9 cellular contexts compared by ENCODE assay signal in the genomic region with DNA sequence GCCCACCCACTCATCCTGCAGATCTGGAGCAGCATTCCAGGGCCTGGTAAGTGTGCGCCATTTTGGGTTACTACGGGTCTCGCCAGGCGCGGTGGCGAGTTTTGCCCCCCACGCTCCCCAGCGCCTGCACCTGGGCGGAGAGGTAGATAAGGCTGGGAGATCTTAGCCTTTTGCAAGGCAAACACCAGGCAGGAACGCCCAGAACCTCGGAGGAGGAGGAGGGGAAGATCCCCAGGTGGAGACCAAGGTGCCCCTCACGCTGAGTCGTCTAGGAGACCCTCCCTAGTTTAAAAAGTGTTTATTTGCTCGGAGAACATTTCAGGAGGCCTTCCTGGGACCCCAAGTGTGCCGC. TPM values are rescaled to one million over a fixed set of nuclear protein-coding genes. Genes with fewer than 3 reads are reported as not detected.
DNase-seq lines count a peak whose midpoint lies in the region; ATAC-seq, FAIRE-seq and TF ChIP-seq lines count a peak whose summit lies in the region.
"Had no signal": no experiment of that assay in that cellular context is flagged by ENCODE, and none has a peak within 500 bp of the region (broad histone marks: within the 10 kb centered on the region; RNA-seq: fewer than 3 reads in every experiment).

No MANE protein-coding gene starts in this region.

- H3K36me3 ChIP-seq in CD4-positive, alpha-beta memory T cell (ENCODE audit: insufficient read depth, low read length): no peaks in the 10 kb centered on the region
- H3K36me3 ChIP-seq in PC-9 (ENCODE audit: low read depth): no peaks in the 10 kb centered on the region
- H3K36me3 ChIP-seq in pancreas: no peaks in the 10 kb centered on the region
- H3K36me3 ChIP-seq in mucosa of descending colon (ENCODE audit: low read depth): no peaks in the 10 kb centered on the region

- BruUV-seq in PC-9 (replicated peaks; lab: Mats Ljungman, UMichigan): no TSS peak

- peak overlapping the region; percentile 76; the same call in 1 of the 2 replicates for H2AFZ ChIP-seq in PC-9

- no peaks in the 10 kb centered on the region for H3K9me3 ChIP-seq in CD4-positive, alpha-beta memory T cell (ENCODE audit: control insufficient read depth in 1 of 2, low read length in 2 of 2)
- no peaks in the 10 kb centered on the region for H3K9me3 ChIP-seq in PC-9 (ENCODE audit: insufficient read depth, low read depth)
- no peaks in the 10 kb centered on the region for H3K9me3 ChIP-seq in pancreas
- H3K9me3 ChIP-seq in mucosa of descending colon: no peaks in the 10 kb centered on the region

- WGBS in pancreas, 2 donors: 10 to 13% methylated on average over 15 of the region's 15 CpGs

- peaks cover 27% of the 10 kb centered on the region for H3F3A ChIP-seq in PC-9 (ENCODE audit: insufficient read depth, low read depth)

- no peaks in the 10 kb centered on the region for H3K9me2 ChIP-seq in PC-9 (ENCODE audit: insufficient read depth)

- FAIRE-seq in pancreas (lab: Jason Lieb, UNC): no peak
- FAIRE-seq: TTC549 had no signal

- peaks cover 45% of the 10 kb centered on the region for H3K79me2 ChIP-seq in PC-9 (ENCODE audit: low read depth)

- H3K27ac ChIP-seq in CD4-positive, alpha-beta memory T cell (ENCODE audit: low read depth, low read length): no peak overlapping the region
- no peak overlapping the region for H3K27ac ChIP-seq in PC-9
- H3K27ac ChIP-seq in pancreas: peak overlapping the region; percentile 89 to 94 (median 92)

- peaks cover 18 to 21% of the 10 kb centered on the region in 2 donors for H3K27me3 Mint-ChIP-seq in CD4-positive, alpha-beta memory T cell

- peaks cover 7% of the 10 kb centered on the region for H3K27me3 ChIP-seq in CD4-positive, alpha-beta memory T cell (ENCODE audit: insufficient read depth, low read length)
- no peaks in the 10 kb centered on the region for H3K27me3 ChIP-seq in PC-9 (ENCODE audit: insufficient read depth, low read depth)
- no peaks in the 10 kb centered on the region for H3K27me3 ChIP-seq in pancreas

- H3K4me1 Mint-ChIP-seq in CD4-positive, alpha-beta memory T cell: peaks cover 5 to 15% (median 6%) of the 10 kb centered on the region in 4 donors

- H3K4me2 ChIP-seq in PC-9: peak overlapping the region; percentile 83

- no peak for DNase-seq in CD4-positive, alpha-beta memory T cell
- no peak for DNase-seq in PC-9
- no peak for DNase-seq in fibroblast of pulmonary artery (ENCODE audit: low read depth)
- DNase-seq in pancreas: peak in 3 of 6 donors; percentile 52 to 69 (median 64)
- DNase-seq in foreskin melanocyte: no peak
- no peak for DNase-seq in mucosa of descending colon
- DNase-seq in stimulated activated CD4-positive, alpha-beta T cell treated with anti-CD3 and anti-CD28 coated beads, Interleukin-4, amount 100 ng/mL, for 24 hours: no peak

- POLR2A ChIA-PET in CD4-positive, alpha-beta memory T cell (lab: Charles Lee; ENCODE audit: partially characterized antibody): no interaction called here
- POLR2A ChIA-PET in PC-9 (lab: Charles Lee; ENCODE audit: unreplicated experiment): no interaction called here

- CTCF ChIA-PET in CD4-positive, alpha-beta memory T cell (lab: Charles Lee; ENCODE audit: partially characterized antibody): interaction anchor here (2.5 kb wide), 1 partner anchor 405 kb away, joined by 21 read pairs; no protein-coding TSS in a partner anchor
- CTCF ChIA-PET in PC-9 (lab: Charles Lee): interaction anchor here (1.0 to 1.6 kb wide), 3 partner anchors 58 to 404 kb away, joined by 3 to 10 read pairs (median 7); no protein-coding TSS in a partner anchor

- H4K20me1 ChIP-seq in PC-9 (ENCODE audit: insufficient read depth): no peaks in the 10 kb centered on the region

- H3K4me3 Mint-ChIP-seq in CD4-positive, alpha-beta memory T cell: peak overlapping the region in 5 of 8 donors; percentile 62 to 87 (median 70)

- TF ChIP-seq CTCF in PC-9 (conservative IDR thresholded peaks at IDR 0.05): no peak
- no peak for TF ChIP-seq CTCF in fibroblast of pulmonary artery (IDR thresholded peaks at IDR 0.05; ENCODE audit: low read length, missing control alignments)
- TF ChIP-seq CTCF in pancreas (IDR thresholded peaks at IDR 0.05): no peak
- no peak for TF ChIP-seq CTCF in mucosa of descending colon (IDR thresholded peaks at IDR 0.05)

- intact Hi-C loops in CD4-positive, alpha-beta memory T cell (cut with micrococcal nuclease): loop anchor here (5.0 to 10.0 kb wide), 2 partner anchors 108 to 336 kb away; a partner anchor contains a TSS
- intact Hi-C loops in PC-9 (cut with micrococcal nuclease; ENCODE audit: unreplicated experiment) (loop anchor here (2.0 to 5.0 kb wide), 2 partner anchors 202 to 383 kb away; a partner anchor contains a TSS), pancreas (cut with DNase I) (loop anchor here in 1 of 3 donors (5.0 kb wide), 1 partner anchor 398 kb away; no protein-coding TSS in a partner anchor), mucosa of descending colon (cut with DNase I, micrococcal nuclease) (loop anchor here in 1 of 2 donors (10.0 kb wide), 1 partner anchor 396 kb away; no protein-coding TSS in a partner anchor)

- no peaks in the 10 kb centered on the region for H3K9me3 Mint-ChIP-seq in CD4-positive, alpha-beta memory T cell

- H3K4me3 ChIP-seq in CD4-positive, alpha-beta memory T cell (ENCODE audit: low read length in 2 of 2): no peak overlapping the region
- H3K4me3 ChIP-seq in PC-9 (peak overlapping the region; percentile 64), fibroblast of pulmonary artery (replicated peaks; ENCODE audit: low read depth, low read length) (peak overlapping the region; percentile 33), pancreas (peak overlapping the region in 3 of 4 donors; percentile 60 to 73 (median 69)), mucosa of descending colon (no peak overlapping the region)

- ATAC-seq in pancreas: peak in 3 of 4 donors; percentile 2 to 21 (median 2)
- no peak for ATAC-seq in HG02610 (IDR thresholded peaks at IDR 0.05; ENCODE audit: unreplicated experiment)
- ATAC-seq in mucosa of descending colon: no peak

- H3K36me3 Mint-ChIP-seq in CD4-positive, alpha-beta memory T cell: no peaks in the 10 kb centered on the region

- H3K27ac Mint-ChIP-seq in CD4-positive, alpha-beta memory T cell: peak overlapping the region in 1 of 7 donors; percentile 52

- peaks cover 14% of the 10 kb centered on the region for H3K4me1 ChIP-seq in CD4-positive, alpha-beta memory T cell (ENCODE audit: insufficient read depth, low read length)
- peaks cover 48% of the 10 kb centered on the region for H3K4me1 ChIP-seq in PC-9 (replicated peaks; ENCODE audit: insufficient read depth)
- peaks cover 23 to 32% (median 30%) of the 10 kb centered on the region in 3 donors for H3K4me1 ChIP-seq in pancreas
- peaks cover 32% of the 10 kb centered on the region for H3K4me1 ChIP-seq in mucosa of descending colon (ENCODE audit: low read depth)

RNA-seq across cellular contexts. Expression of a gene that starts 0.4 kb away (rescaled TPM):
- not detected for total RNA-seq in CD4-positive, alpha-beta memory T cell
- polyA plus RNA-seq in CD4-positive, alpha-beta memory T cell: 10 to 100 TPM in 1 of 2 donors, 1 to 10 TPM in 1; 1.3 to 10.8 TPM
- total RNA-seq in PC-9 (2021): 48.5 and 48.7 TPM in 2 replicates
- total RNA-seq in pancreas: 10 to 100 TPM; 53.3 to 65.3 (median 60.6) TPM
- polyA plus RNA-seq in pancreas: 10 to 100 TPM; 80.1 to 87.6 TPM
- total RNA-seq in mucosa of descending colon: 100 to 1,000 TPM in 1 of 3 donors, 10 to 100 TPM in 1, 1 to 10 TPM in 1; 4.9 to 154 (median 10.9) TPM

Comparison
In these comparisons a context has a peak if more than half of its experiments do, and no peak if none do; other contexts are left out.
1. H3K27ac ChIP-seq: peak in pancreas (4 of 4); none in CD4-positive, alpha-beta memory T cell (single experiment) and PC-9 (single experiment).
2. H3K4me3 ChIP-seq: peak in PC-9 (single experiment), fibroblast of pulmonary artery (single experiment) and pancreas (3 of 4); none in CD4-positive, alpha-beta memory T cell (0 of 2) and mucosa of descending colon (single experiment).
3. ATAC-seq: peak in pancreas (3 of 4); none in HG02610 (single experiment) and mucosa of descending colon (single experiment).
4. RNA of a gene that starts 0.4 kb away (total RNA-seq): 53.3 to 65.3 TPM in pancreas, 48.5 to 48.7 TPM in PC-9 and 4.9 to 154 TPM in mucosa of descending colon; not detected in CD4-positive, alpha-beta memory T cell; every median in the first group is over 4 times any median in the second.